In the genomic region with DNA sequence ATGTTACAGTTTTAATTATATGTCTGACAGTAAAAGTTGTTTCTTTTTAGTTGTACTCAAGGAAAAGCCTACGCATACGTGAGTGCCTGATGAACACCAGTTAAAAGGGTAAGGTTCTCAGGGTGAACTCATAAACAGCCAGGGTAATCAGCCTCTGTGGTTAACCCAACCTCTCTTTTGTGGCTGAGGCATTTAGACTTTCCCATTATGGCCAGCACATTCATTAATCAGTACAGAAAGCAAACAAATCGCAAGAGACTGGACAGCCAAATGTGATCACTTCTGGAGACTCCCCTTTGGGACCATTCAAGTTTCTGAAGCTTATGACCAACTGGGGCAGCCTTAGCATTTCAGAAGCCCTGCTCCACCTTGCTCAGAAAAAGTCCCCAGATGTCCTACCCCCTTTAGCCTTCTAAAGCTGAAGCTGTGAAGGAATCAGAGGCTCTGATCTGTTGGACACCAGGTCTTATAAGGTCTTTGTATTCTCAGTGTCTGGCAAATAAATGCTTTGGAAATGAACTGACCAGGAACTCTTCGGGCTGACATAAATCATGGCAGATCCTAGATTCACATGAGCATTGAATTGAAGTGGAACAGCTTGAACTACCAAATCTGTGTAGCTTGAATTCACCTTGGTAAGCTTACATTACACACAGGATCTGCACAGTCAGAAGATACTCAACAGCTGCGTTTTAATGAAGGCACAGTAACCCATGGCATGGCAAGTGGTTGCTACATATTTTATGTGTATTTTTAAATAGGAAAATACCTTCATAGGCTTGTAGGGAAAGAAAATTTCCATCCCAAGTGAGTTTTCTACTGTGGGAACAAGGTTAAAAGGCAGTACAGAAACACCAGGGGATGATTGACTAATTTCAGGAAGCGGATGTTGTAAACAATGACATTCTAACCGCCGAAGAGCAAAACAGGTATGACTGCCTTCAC, we compare ENCODE assay signal across 16 cellular contexts. TPM values are rescaled to one million over a fixed set of nuclear protein-coding genes. Genes with fewer than 3 reads are reported as not detected.
DNase-seq lines count a peak whose midpoint lies in the region; ATAC-seq and TF ChIP-seq lines count a peak whose summit lies in the region.
"Had no signal": no experiment of that assay in that cellular context is flagged by ENCODE, and none has a peak within 500 bp of the region (broad histone marks: within the 10 kb centered on the region; RNA-seq: fewer than 3 reads in every experiment).

No MANE protein-coding gene starts in this region.

- H3K27ac ChIP-seq in esophagus squamous epithelium, result peak overlapping the region; percentile 64 to 84 (median 78)
- H3K27ac ChIP-seq in transverse colon, result peak overlapping the region; percentile 70 to 81 (median 76)

- in situ Hi-C loops in transverse colon (cut with MboI; ENCODE audit: low pct_ligation_motif_present in 1 of 4, low pct_unique_long_range_greater_than_20kb in 1 of 4, low sequenced_read_pairs in 3 of 4), result no loop called here

- H3K4me1 ChIP-seq in esophagus squamous epithelium (peaks cover 13 to 58% (median 15%) of the 10 kb centered on the region in 3 donors), transverse colon (peaks cover 4 to 29% (median 19%) of the 10 kb centered on the region in 4 donors)

- H3K36me3 ChIP-seq in esophagus squamous epithelium, result no peaks in the 10 kb centered on the region
- H3K36me3 ChIP-seq in transverse colon, result no peaks in the 10 kb centered on the region

- TF ChIP-seq POLR2A in esophagus squamous epithelium (IDR thresholded peaks at IDR 0.05) (no peak), transverse colon (IDR thresholded peaks at IDR 0.05) (no peak)

- H3K4me3 ChIP-seq in esophagus squamous epithelium, result no peak overlapping the region
- H3K4me3 ChIP-seq in transverse colon, result no peak overlapping the region

- 44 to 49% methylated on average over 7 to 8 of the region's 8 CpGs for WGBS in esophagus squamous epithelium, 2 donors
- 29 to 48% methylated on average over 6 to 8 of the region's 8 CpGs for WGBS in transverse colon (ENCODE audit: low coverage in 1 of 2), 2 donors

- H3K27me3 ChIP-seq in esophagus squamous epithelium (no peaks in the 10 kb centered on the region), transverse colon (no peaks in the 10 kb centered on the region)

- TF ChIP-seq CTCF in esophagus squamous epithelium (IDR thresholded peaks at IDR 0.05), result no peak
- no peak for TF ChIP-seq CTCF in transverse colon (IDR thresholded peaks at IDR 0.05)

- no peak for TF ChIP-seq EP300 in transverse colon (IDR thresholded peaks at IDR 0.05; ENCODE audit: low read depth)

- intact Hi-C loops in esophagus squamous epithelium (cut with DNase I), result no loop called here
- intact Hi-C loops in transverse colon (cut with DNase I; ENCODE audit: low total_unique reads), result no loop called here

- no peak for ATAC-seq in HG03025 (IDR thresholded peaks at IDR 0.05; ENCODE audit: low FRiP score, unreplicated experiment)
- ATAC-seq: naive thymus-derived CD4-positive, alpha-beta T cell had no signal

- H3K9me3 ChIP-seq in esophagus squamous epithelium (no peaks in the 10 kb centered on the region), transverse colon (no peaks in the 10 kb centered on the region)

- DNase-seq in SIG-M5 treated with dmso at 0.1 percent for 504 hours (lab: John Stamatoyannopoulos, UW; ENCODE audit: unreplicated experiment), result peak; percentile 14
- no peak for DNase-seq in SIG-M5 (lab: John Stamatoyannopoulos, UW)
- peak; percentile 24 for DNase-seq in OCI-M1 (lab: John Stamatoyannopoulos, UW)
- DNase-seq in esophagus squamous epithelium (lab: John Stamatoyannopoulos, UW), result no peak
- no peak for DNase-seq in transverse colon
- no peak for DNase-seq in stimulated activated CD8-positive, alpha-beta memory T cell treated with anti-CD3 and anti-CD28 coated beads, Interleukin-4, amount 100 ng/mL, for 48 hours
- no peak for DNase-seq in NCI-H2171 (lab: John Stamatoyannopoulos, UW)
- DNase-seq: activated naive CD4-positive, alpha-beta T cell treated with anti-CD3 and anti-CD28 coated beads for 36 hours; effector memory CD4-positive, alpha-beta T cell; HFFc6; hypothalamus; naive thymus-derived CD4-positive, alpha-beta T cell; NCI-H187 treated with DMSO at 0.1 percent for 48 hours; stimulated activated CD4-positive, alpha-beta T cell treated with anti-CD3 and anti-CD28 coated beads, Interleukin-12 subunit alpha, Interleukin-12 subunit beta, amount 100 ng/mL, for 4 hours; stimulated activated naive CD4-positive, alpha-beta T cell had no signal

RNA-seq across cellular contexts. Expression of gene IL20RA, which starts 18.7 kb away (rescaled TPM):
- total RNA-seq in esophagus squamous epithelium, result 10 to 100 TPM; 11.1 to 20.7 (median 13.1) TPM
- 10 to 100 TPM in 2 of 4 donors, 1 to 10 TPM in 2; 7.4 to 20.5 (median 11.3) TPM for total RNA-seq in transverse colon
- total RNA-seq: activated naive CD4-positive, alpha-beta T cell treated with anti-CD3 and anti-CD28 coated beads for 36 hours; HFFc6; naive thymus-derived CD4-positive, alpha-beta T cell had no signal

Comparison
In these comparisons a context has a peak if more than half of its experiments do, and no peak if none do; other contexts are left out.
1. DNase-seq: peak in SIG-M5 treated with dmso at 0.1 percent for 504 hours (single experiment) and OCI-M1 (single experiment); none in SIG-M5 (single experiment), esophagus squamous epithelium (single experiment), transverse colon (single experiment), stimulated activated CD8-positive, alpha-beta memory T cell treated with anti-CD3 and anti-CD28 coated beads, Interleukin-4, amount 100 ng/mL, for 48 hours (single experiment) and NCI-H2171 (single experiment).